10 cellular contexts compared by ENCODE assay signal in the genomic region with DNA sequence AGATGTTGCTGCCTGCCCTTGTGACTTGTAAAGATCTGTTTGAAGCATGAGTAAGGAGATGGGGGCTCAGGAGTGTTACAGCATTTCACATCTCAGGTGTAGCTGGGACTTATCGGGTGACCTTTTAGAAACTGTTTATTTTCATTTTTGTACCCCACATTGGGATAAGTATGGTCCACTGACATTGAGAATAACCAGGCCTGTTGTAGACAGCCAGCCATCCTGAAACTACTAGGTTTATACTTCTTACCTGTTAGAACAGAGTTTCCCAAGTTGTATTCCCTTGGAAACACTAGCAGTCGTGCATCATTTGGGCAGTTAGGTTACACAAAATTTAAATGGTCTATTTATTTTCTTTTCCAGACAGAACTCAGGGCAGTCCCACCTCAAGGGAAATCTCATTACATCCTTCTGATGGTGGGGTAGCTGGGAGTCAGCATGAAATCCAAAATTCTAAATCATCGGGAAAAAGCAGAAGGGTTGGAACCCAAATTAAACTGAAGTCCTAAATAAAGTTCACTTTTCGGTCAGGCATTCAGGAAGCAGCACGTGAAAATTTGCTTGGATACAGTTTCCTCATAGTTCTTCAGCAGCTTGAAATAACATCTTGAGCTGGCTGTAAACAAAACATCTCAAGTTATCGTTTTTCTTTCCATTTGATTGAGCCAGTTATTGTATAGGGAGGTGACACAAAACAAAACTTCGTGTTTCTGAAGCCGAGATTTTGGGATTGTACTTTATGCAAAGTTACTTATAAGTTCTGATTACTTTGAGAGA. TPM values are rescaled to one million over a fixed set of nuclear protein-coding genes. Genes with fewer than 3 reads are reported as not detected.
DNase-seq lines count a peak whose midpoint lies in the region; ATAC-seq and TF ChIP-seq lines count a peak whose summit lies in the region.
"Had no signal": no experiment of that assay in that cellular context is flagged by ENCODE, and none has a peak within 500 bp of the region (broad histone marks: within the 10 kb centered on the region; RNA-seq: fewer than 3 reads in every experiment).

No MANE protein-coding gene starts in this region.

- H3K9ac ChIP-seq in DND-41 (ENCODE audit: low read depth, low read length) (no peak overlapping the region), skeletal muscle tissue (ENCODE audit: low read depth in 1 of 3, low read length in 3 of 3) (peak overlapping the region in 1 of 3 donors; percentile 51)

- WGBS in adrenal gland, 4 donors: 63 to 73% (median 67%) methylated on average over 8 of the region's 8 CpGs

- H3K36me3 ChIP-seq in DND-41 (ENCODE audit: insufficient read depth, low read length) (no peaks in the 10 kb centered on the region), adrenal gland (replicated peaks in 1 of 2) (no peaks in the 10 kb centered on the region), skeletal muscle tissue (ENCODE audit: control insufficient read depth in 3 of 3, insufficient read depth in 3 of 3, low read length in 3 of 3) (no peaks in the 10 kb centered on the region)

- H3K9me3 ChIP-seq in DND-41 (ENCODE audit: insufficient read depth, low read length, severe bottlenecking): no peaks in the 10 kb centered on the region
- H3K9me3 ChIP-seq in adrenal gland (replicated peaks in 1 of 3): no peaks in the 10 kb centered on the region
- H3K9me3 ChIP-seq in skeletal muscle tissue (ENCODE audit: control insufficient read depth in 3 of 3, low read length in 3 of 3): no peaks in the 10 kb centered on the region

- TF ChIP-seq POLR2A in adrenal gland (IDR thresholded peaks at IDR 0.05): no peak

- H3K4me2 ChIP-seq in DND-41 (ENCODE audit: insufficient read depth, low read length): peak overlapping the region; percentile 45; the same call in 1 of the 2 replicates

- in situ Hi-C loops in KBM-7 (cut with MboI; ENCODE audit: low pct_unique_long_range_greater_than_20kb, low sequenced_read_pairs): no loop called here

- H3K4me1 ChIP-seq in DND-41 (ENCODE audit: insufficient read depth, low read length) (peaks cover 48% of the 10 kb centered on the region), adrenal gland (replicated peaks in 1 of 2) (peaks cover 26 to 96% of the 10 kb centered on the region in 2 donors), skeletal muscle tissue (ENCODE audit: control insufficient read depth in 3 of 3, insufficient read depth in 3 of 3, low read length in 3 of 3) (peaks cover 90 to 92% (median 92%) of the 10 kb centered on the region in 3 donors)

- H3K27me3 ChIP-seq in DND-41 (ENCODE audit: insufficient read depth, low read length, poor library complexity) (no peaks in the 10 kb centered on the region), adrenal gland (no peaks in the 10 kb centered on the region), layer of hippocampus (ENCODE audit: control insufficient read depth, insufficient read depth, low read length) (no peaks in the 10 kb centered on the region), skeletal muscle tissue (ENCODE audit: control insufficient read depth in 3 of 3, insufficient read depth in 3 of 3, low read length in 3 of 3) (no peaks in the 10 kb centered on the region)

- H3K4me3 ChIP-seq in DND-41 (ENCODE audit: low read depth in 1 of 2, low read length in 2 of 2) (no peak overlapping the region), adrenal gland (no peak overlapping the region), skeletal muscle tissue (ENCODE audit: low read length in 3 of 3) (no peak overlapping the region)

- no peak overlapping the region for H2AFZ ChIP-seq in DND-41 (ENCODE audit: low read depth, low read length)

- ATAC-seq in DND-41 (ENCODE audit: insufficient read depth, low read depth) (no peak), HG02981 (IDR thresholded peaks at IDR 0.05; ENCODE audit: unreplicated experiment) (no peak)

- H3K27ac ChIP-seq in DND-41 (ENCODE audit: low read length) (no peak overlapping the region), adrenal gland (peak overlapping the region in 3 of 5 donors; percentile 20 to 85 (median 55)), layer of hippocampus (ENCODE audit: low read depth, low read length) (peak overlapping the region; percentile 60), skeletal muscle tissue (ENCODE audit: low read depth, low read length) (peak overlapping the region; percentile 38)

- DNase-seq in DND-41 (no peak), adrenal gland (no peak), KBM-7 (no peak), HCEC 1CT (no peak)
- DNase-seq in activated T-cell treated with anti-CD3 and anti-CD28 coated beads, Interleukin-2, amount 50 U/mL, for 48 hours: no peak
- DNase-seq: immature natural killer cell, NCI-H1105 treated with DMSO at 0.1 percent for 48 hours had no signal

- H3K79me2 ChIP-seq in DND-41 (ENCODE audit: insufficient read depth, low read length): peaks cover 60% of the 10 kb centered on the region

- intact Hi-C loops in adrenal gland (cut with DNase I): no loop called here

- H4K20me1 ChIP-seq in DND-41 (ENCODE audit: insufficient read depth, low read length): peaks cover 29% of the 10 kb centered on the region

- no peak for TF ChIP-seq CTCF in DND-41 (IDR thresholded peaks at IDR 0.05; ENCODE audit: borderline replicate concordance, extremely low read depth, low read length, poor library complexity, severe bottlenecking)
- no peak for TF ChIP-seq CTCF in adrenal gland (IDR thresholded peaks at IDR 0.05)

RNA-seq across cellular contexts. Expression of gene FOXO3, which starts 30.5 kb away (rescaled TPM):
- 10 to 100 TPM; 18.3 to 38.7 (median 31.0) TPM for total RNA-seq in adrenal gland
- polyA plus RNA-seq in adrenal gland: 10 to 100 TPM in 2 of 3 donors, 1 to 10 TPM in 1; 8.3 to 13.5 (median 11.7) TPM
- total RNA-seq in skeletal muscle tissue: 30.8 TPM
